Comparison of ENCODE assay signal across 21 cellular contexts in the genomic region with DNA sequence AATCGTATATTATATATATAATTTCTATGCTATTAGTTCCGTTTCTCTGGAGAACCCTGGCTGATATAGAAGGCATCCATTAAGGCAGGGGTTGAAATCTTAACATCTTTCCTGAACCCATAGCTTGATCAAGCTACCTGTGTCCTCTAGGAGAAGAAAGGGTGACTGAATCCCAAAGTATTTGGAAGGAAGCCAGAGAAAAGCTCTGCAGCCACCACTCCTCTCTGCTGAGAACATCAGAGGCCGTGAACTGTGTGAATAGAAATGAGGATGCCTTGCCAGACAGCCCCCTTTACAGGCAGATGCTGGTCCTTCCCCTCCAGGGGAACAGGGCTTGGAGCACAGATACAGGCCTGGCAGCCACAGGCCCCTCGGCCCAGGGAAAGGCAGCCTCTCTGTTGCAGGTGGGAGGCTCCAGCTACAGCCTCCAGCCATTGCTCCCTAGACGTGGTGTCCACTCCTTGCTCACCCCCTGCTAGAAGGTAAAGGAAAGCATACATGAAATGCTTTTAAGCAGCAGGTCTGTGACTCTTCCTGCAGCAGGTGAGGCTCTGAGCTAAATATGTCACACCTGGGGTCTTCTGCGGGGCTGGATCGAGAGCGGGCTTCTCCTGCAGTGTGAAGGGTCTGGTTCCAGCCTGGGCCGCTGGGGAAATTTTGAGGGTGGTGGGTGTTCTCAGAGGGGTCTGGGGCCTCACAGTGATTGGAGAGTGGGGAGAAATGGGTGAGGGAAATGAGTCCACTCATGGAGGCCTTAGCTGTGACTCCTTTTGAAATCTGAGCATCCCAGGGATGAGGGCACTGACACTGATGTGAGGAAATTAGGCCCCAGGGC.
DNase-seq lines count a peak whose midpoint lies in the region; ATAC-seq, FAIRE-seq and TF ChIP-seq lines count a peak whose summit lies in the region.
"Had no signal": no experiment of that assay in that cellular context is flagged by ENCODE, and none has a peak within 500 bp of the region (broad histone marks: within the 10 kb centered on the region; RNA-seq: fewer than 3 reads in every experiment).

No MANE protein-coding gene starts in this region.

- H3K4me1 Mint-ChIP-seq in endothelial cell (ENCODE audit: unreplicated experiment), result peaks cover 22% of the 10 kb centered on the region

- H3K36me3 Mint-ChIP-seq in endothelial cell (ENCODE audit: low read depth, unreplicated experiment), result peaks cover 5% of the 10 kb centered on the region
- H3K36me3 Mint-ChIP-seq: WTC11 had no signal

- peak overlapping the region in 1 of 2 donors; percentile 60 for H3K4me3 ChIP-seq in stomach smooth muscle (ENCODE audit: low read length in 2 of 2)
- H3K4me3 ChIP-seq: GM12878, HAP-1 had no signal

- FAIRE-seq in urothelium cell line (lab: Jason Lieb, UNC), result no peak
- FAIRE-seq: GM12878 had no signal

- H3K4me3 Mint-ChIP-seq in endothelial cell (ENCODE audit: unreplicated experiment), result no peak overlapping the region
- H3K4me3 Mint-ChIP-seq: stimulated activated naive CD8-positive, alpha-beta T cell treated with anti-CD3 and anti-CD28 coated beads, Interleukin-15, Interleukin-2, amounts not matched to agents 100 ng/mL and 50 ng/mL, for 24 hours; WTC11 had no signal

- ATAC-seq in SK-N-SH treated with all-trans-retinoic acid at 6 μM for 48 hours (no peak; the same call in 2 of the 3 replicates), GM21723 (IDR thresholded peaks at IDR 0.05; ENCODE audit: unreplicated experiment) (no peak)
- ATAC-seq: GM12878, WTC11 had no signal

- H3K4me1 ChIP-seq in stomach smooth muscle (ENCODE audit: control insufficient read depth, insufficient read depth, low read length), result peaks cover 85% of the 10 kb centered on the region
- H3K4me1 ChIP-seq: HAP-1 had no signal

- peak overlapping the region; percentile 100 for H3K27ac ChIP-seq in stomach smooth muscle (ENCODE audit: low read length)

- no peaks in the 10 kb centered on the region for H3K36me3 ChIP-seq in stomach smooth muscle (ENCODE audit: control insufficient read depth in 2 of 2, insufficient read depth in 2 of 2, low read length in 2 of 2)
- H3K36me3 ChIP-seq: HAP-1 had no signal

- no peak overlapping the region for H3K27ac Mint-ChIP-seq in endothelial cell (ENCODE audit: unreplicated experiment)
- H3K27ac Mint-ChIP-seq: stimulated activated naive CD8-positive, alpha-beta T cell treated with anti-CD3 and anti-CD28 coated beads, Interleukin-15, Interleukin-2, amounts not matched to agents 100 ng/mL and 50 ng/mL, for 24 hours; WTC11 had no signal

- peak overlapping the region; percentile 29 to 51 for H3K9ac ChIP-seq in stomach smooth muscle (ENCODE audit: low read length in 2 of 2)

- peak; percentile 26 for DNase-seq in DMS79 treated with DMSO at 0.1 percent for 48 hours (lab: John Stamatoyannopoulos, UW)
- no peak for DNase-seq in DMS79 (lab: John Stamatoyannopoulos, UW)
- peak; percentile 54 for DNase-seq in kidney tubule cell (ENCODE audit: low spot score)
- no peak for DNase-seq in urothelium cell line (ENCODE audit: low spot score)
- DNase-seq in endothelial cell (ENCODE audit: low spot score), result no peak
- DNase-seq: 8988T, activated gamma-delta T cell, aorta, dermis blood vessel endothelial cell, EL, KG1, NCI-H1417 treated with DMSO at 0.1 percent for 48 hours, NCI-H748 treated with DMSO at 0.1 percent for 48 hours, occipital lobe had no signal

- no peaks in the 10 kb centered on the region for H3K9me3 ChIP-seq in stomach smooth muscle (ENCODE audit: control insufficient read depth in 2 of 2, low read length in 2 of 2)
- H3K9me3 ChIP-seq: HAP-1 had no signal

- no peaks in the 10 kb centered on the region for H3K9me3 Mint-ChIP-seq in endothelial cell (ENCODE audit: unreplicated experiment)

- peaks cover 9% of the 10 kb centered on the region for H3K27me3 Mint-ChIP-seq in endothelial cell (ENCODE audit: unreplicated experiment)

- no peaks in the 10 kb centered on the region for H3K27me3 ChIP-seq in stomach smooth muscle (ENCODE audit: control insufficient read depth in 1 of 2, insufficient read depth in 2 of 2, low read length in 2 of 2)

- no peak for TF ChIP-seq CTCF in endothelial cell (IDR thresholded peaks at IDR 0.05; ENCODE audit: unreplicated experiment)

TF ChIP-seq in SK-N-SH treated with all-trans-retinoic acid at 6 μM for 48 hours, 23 proteins besides CTCF, POLR2A, EP300 and RAD21:
- TF ChIP-seq ZFP3 (CRISPR knock-in tag; IDR thresholded peaks at IDR 0.05) (no peak), TCF4 (CRISPR knock-in tag; IDR thresholded peaks at IDR 0.05; ENCODE audit: borderline replicate concordance) (peak; percentile 15; the same call in 1 of the 2 replicates), ESRRG (CRISPR knock-in tag; IDR thresholded peaks at IDR 0.05) (no peak), ISL1 (CRISPR knock-in tag; IDR thresholded peaks at IDR 0.05) (no peak), ZNF70 (CRISPR knock-in tag; IDR thresholded peaks at IDR 0.05) (0 out of 2 replicates have a peak, but pooled peaks have one; percentile 28), GLIS3 (CRISPR knock-in tag; IDR thresholded peaks at IDR 0.05) (no peak)
- TF ChIP-seq, protein P1, sequence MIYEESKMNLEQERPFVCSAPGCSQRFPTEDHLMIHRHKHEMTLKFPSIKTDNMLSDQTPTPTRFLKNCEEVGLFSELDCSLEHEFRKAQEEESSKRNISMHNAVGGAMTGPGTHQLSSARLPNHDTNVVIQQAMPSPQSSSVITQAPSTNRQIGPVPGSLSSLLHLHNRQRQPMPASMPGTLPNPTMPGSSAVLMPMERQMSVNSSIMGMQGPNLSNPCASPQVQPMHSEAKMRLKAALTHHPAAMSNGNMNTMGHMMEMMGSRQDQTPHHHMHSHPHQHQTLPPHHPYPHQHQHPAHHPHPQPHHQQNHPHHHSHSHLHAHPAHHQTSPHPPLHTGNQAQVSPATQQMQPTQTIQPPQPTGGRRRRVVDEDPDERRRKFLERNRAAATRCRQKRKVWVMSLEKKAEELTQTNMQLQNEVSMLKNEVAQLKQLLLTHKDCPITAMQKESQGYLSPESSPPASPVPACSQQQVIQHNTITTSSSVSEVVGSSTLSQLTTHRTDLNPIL (CRISPR knock-in tag; IDR thresholded peaks at IDR 0.05; ENCODE audit: low read depth), result no peak
TF ChIP-seq in SK-N-SH treated with all-trans-retinoic acid at 6 μM for 48 hours: peak in this region for 2.

Comparison
In these comparisons a context has a peak if more than half of its experiments do, and no peak if none do; other contexts are left out.
1. DNase-seq: peak in DMS79 treated with DMSO at 0.1 percent for 48 hours (single experiment) and kidney tubule cell (single experiment); none in DMS79 (single experiment), urothelium cell line (single experiment) and endothelial cell (single experiment).